13 cellular contexts compared by ENCODE assay signal in the genomic region with DNA sequence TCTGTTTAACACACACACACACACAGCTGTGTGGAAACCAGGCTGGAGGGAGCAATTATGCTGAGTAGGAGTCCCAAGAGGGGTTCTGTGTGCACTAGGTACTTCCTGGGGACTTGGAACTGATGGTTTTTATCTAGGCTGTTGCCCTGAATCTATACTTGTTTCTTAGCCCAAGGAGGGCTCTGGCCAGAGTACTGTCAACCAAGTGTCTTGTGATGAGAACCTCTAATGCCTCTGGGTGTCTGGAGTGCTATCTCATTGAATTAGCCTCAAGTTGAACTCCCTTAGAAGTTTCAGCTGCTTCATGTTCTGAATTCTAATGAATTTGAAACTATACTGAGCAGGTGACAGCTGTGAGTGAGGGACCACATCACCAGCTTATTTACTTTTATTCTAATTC. TPM values are rescaled to one million over a fixed set of nuclear protein-coding genes. Genes with fewer than 3 reads are reported as not detected.
DNase-seq lines count a peak whose midpoint lies in the region; ATAC-seq lines count a peak whose summit lies in the region.
"Had no signal": no experiment of that assay in that cellular context is flagged by ENCODE, and none has a peak within 500 bp of the region (broad histone marks: within the 10 kb centered on the region; RNA-seq: fewer than 3 reads in every experiment).

No MANE protein-coding gene starts in this region.

- intact Hi-C loops in left ventricle myocardium superior (cut with micrococcal nuclease): no loop called here

- DNase-seq in NCI-H1694 (lab: John Stamatoyannopoulos, UW) (peak; percentile 34), left ventricle myocardium superior (no peak), dermis blood vessel endothelial cell (no peak)
- no peak for DNase-seq in activated CD4-positive, alpha-beta T cell treated with anti-CD3 and anti-CD28 coated beads for 48 hours
- no peak for DNase-seq in activated T-cell treated with anti-CD3 and anti-CD28 coated beads, Interleukin-2, amount 50 U/mL, for 1 hour
- DNase-seq: activated naive CD4-positive, alpha-beta T cell treated with Interleukin-2 at 50 U/mL for 16 hours; foreskin fibroblast; mammary epithelial cell; right lobe of liver; WERI-Rb-1 had no signal

- ATAC-seq in GM18520 (IDR thresholded peaks at IDR 0.05; ENCODE audit: unreplicated experiment) (peak; percentile 49), HG02840 (IDR thresholded peaks at IDR 0.05; ENCODE audit: low FRiP score, unreplicated experiment) (peak; percentile 71), left ventricle myocardium superior (peak; percentile 86), HG02852 (IDR thresholded peaks at IDR 0.05; ENCODE audit: unreplicated experiment) (no peak)
- ATAC-seq: right lobe of liver had no signal

RNA-seq across cellular contexts. Expression of a gene that starts 16.6 kb away (rescaled TPM):
- total RNA-seq in left ventricle myocardium superior: 13.3 TPM
- 37.9 and 54.8 TPM in 2 replicates for total RNA-seq in dermis blood vessel endothelial cell
